8 cellular contexts compared by ENCODE assay signal in genomic region chr17:75182319-75182568, GRCh38. TPM values are rescaled to one million over a fixed set of nuclear protein-coding genes. Genes with fewer than 3 reads are reported as not detected.
A peak's percentile ranks its signal among the peaks of the same experiment; 100 is the strongest.
DNase-seq lines count a peak whose midpoint lies in the region; TF ChIP-seq lines count a peak whose summit lies in the region.

No MANE protein-coding gene starts in this region.

- H3K4me1 ChIP-seq in OCI-LY3 (ENCODE audit: low read length) (peaks cover 12% of the 10 kb centered on the region), neural progenitor cell (peaks cover 10% of the 10 kb centered on the region)

- H3K27ac Mint-ChIP-seq in neural progenitor cell, result no peak overlapping the region

- DNase-seq in NCI-H82 (lab: John Stamatoyannopoulos, UW) (peak; percentile 56), NCI-H82 treated with DMSO at 0.1 percent for 48 hours (lab: John Stamatoyannopoulos, UW; ENCODE audit: unreplicated experiment) (no peak), epithelial cell of esophagus (ENCODE audit: low read depth) (no peak), neural progenitor cell (ENCODE audit: low spot score) (no peak), GM13977 (ENCODE audit: low spot score) (no peak), dedifferentiated amniotic fluid mesenchymal stem cell (ENCODE audit: extremely low spot score) (no peak), NCI-H146 treated with DMSO at 0.1 percent for 48 hours (lab: John Stamatoyannopoulos, UW; ENCODE audit: unreplicated experiment) (no peak)

- H3K9me3 Mint-ChIP-seq in neural progenitor cell, result no peaks in the 10 kb centered on the region

- H3K4me3 Mint-ChIP-seq in neural progenitor cell, result peak overlapping the region; percentile 91

- H4K20me1 ChIP-seq in OCI-LY3 (ENCODE audit: insufficient read depth, low read length) (peaks cover 32% of the 10 kb centered on the region), neural progenitor cell (ENCODE audit: low read depth) (peaks cover 50% of the 10 kb centered on the region)

- peak overlapping the region; percentile 99 for H3K9ac ChIP-seq in OCI-LY3 (ENCODE audit: low read length)
- H3K9ac ChIP-seq in neural progenitor cell, result peak overlapping the region; percentile 97

- H3K4me3 ChIP-seq in OCI-LY3 (ENCODE audit: low read length), result peak overlapping the region; percentile 96
- H3K4me3 ChIP-seq in epithelial cell of esophagus (ENCODE audit: low read length), result peak overlapping the region; percentile 96
- peak overlapping the region; percentile 85 for H3K4me3 ChIP-seq in neural progenitor cell

- no peak overlapping the region for H2AFZ ChIP-seq in OCI-LY3 (ENCODE audit: low read depth, low read length)
- H2AFZ ChIP-seq in neural progenitor cell (replicated peaks), result peak overlapping the region; percentile 77

- H3K27me3 Mint-ChIP-seq in neural progenitor cell (ENCODE audit: insufficient read depth, low read depth), result no peaks in the 10 kb centered on the region

- peaks cover 36% of the 10 kb centered on the region for H3F3A ChIP-seq in neural progenitor cell (ENCODE audit: low read depth)

- peak overlapping the region; percentile 84 for H3K27ac ChIP-seq in OCI-LY3 (ENCODE audit: low read length)
- H3K27ac ChIP-seq in neural progenitor cell, result peak overlapping the region; percentile 100

- peak overlapping the region; percentile 92 for H3K4me2 ChIP-seq in OCI-LY3 (ENCODE audit: low read length)
- H3K4me2 ChIP-seq in neural progenitor cell, result peak overlapping the region; percentile 99

- H3K4me1 Mint-ChIP-seq in neural progenitor cell, result peaks cover 20% of the 10 kb centered on the region

- H3K79me2 ChIP-seq in OCI-LY3 (ENCODE audit: low read length), result peaks cover 64% of the 10 kb centered on the region
- H3K79me2 ChIP-seq in neural progenitor cell (ENCODE audit: low read depth), result peaks cover 61% of the 10 kb centered on the region

- H3K27me3 ChIP-seq in OCI-LY3 (ENCODE audit: low read depth, low read length) (no peaks in the 10 kb centered on the region), neural progenitor cell (no peaks in the 10 kb centered on the region)

- H3K36me3 ChIP-seq in OCI-LY3 (replicated peaks; ENCODE audit: low read depth, low read length) (peaks cover 33% of the 10 kb centered on the region), neural progenitor cell (peaks cover 11% of the 10 kb centered on the region)

- peaks cover 9% of the 10 kb centered on the region for H3K36me3 Mint-ChIP-seq in neural progenitor cell

- in situ Hi-C loops in GM13977 (cut with MboI; ENCODE audit: low pct_unique_long_range_greater_than_20kb, low sequenced_read_pairs, unreplicated experiment), result loop anchor here (25.0 kb wide), 1 partner anchor 420 kb away; no protein-coding TSS in a partner anchor

- TF ChIP-seq CTCF in OCI-LY3 (IDR thresholded peaks at IDR 0.05; ENCODE audit: low read depth, low read length), result no peak
- TF ChIP-seq CTCF in epithelial cell of esophagus (IDR thresholded peaks at IDR 0.05; ENCODE audit: insufficient read depth, low read depth, low read length, missing control alignments), result no peak
- peak; percentile 40 for TF ChIP-seq CTCF in neural progenitor cell (IDR thresholded peaks at IDR 0.05)
- TF ChIP-seq CTCF in GM13977 (IDR thresholded peaks at IDR 0.05; ENCODE audit: extremely low read depth, insufficient read depth, missing control alignments), result no peak

- H3K9me3 ChIP-seq in OCI-LY3 (ENCODE audit: insufficient read depth, low read length) (no peaks in the 10 kb centered on the region), neural progenitor cell (ENCODE audit: low read depth) (no peaks in the 10 kb centered on the region)

RNA-seq across cellular contexts. Expression of gene SUMO2, which starts 0.5 kb away (rescaled TPM):
- 250 and 372 TPM in 2 replicates for total RNA-seq in neural progenitor cell (ENCODE audit: low replicate concordance)

RNA-seq across cellular contexts. Expression of gene NUP85, which starts 23.2 kb away (rescaled TPM):
- 58.2 and 88.6 TPM in 2 replicates for total RNA-seq in neural progenitor cell (ENCODE audit: low replicate concordance)

RNA-seq across cellular contexts. Expression of gene JPT1, which starts 27.9 kb away (rescaled TPM):
- 236 and 286 TPM in 2 replicates for total RNA-seq in neural progenitor cell (ENCODE audit: low replicate concordance)

RNA-seq across cellular contexts. Expression of gene NT5C, which starts 50.7 kb away (rescaled TPM):
- total RNA-seq in neural progenitor cell (ENCODE audit: low replicate concordance), result 45.8 and 117 TPM in 2 replicates
